In the genomic region with DNA sequence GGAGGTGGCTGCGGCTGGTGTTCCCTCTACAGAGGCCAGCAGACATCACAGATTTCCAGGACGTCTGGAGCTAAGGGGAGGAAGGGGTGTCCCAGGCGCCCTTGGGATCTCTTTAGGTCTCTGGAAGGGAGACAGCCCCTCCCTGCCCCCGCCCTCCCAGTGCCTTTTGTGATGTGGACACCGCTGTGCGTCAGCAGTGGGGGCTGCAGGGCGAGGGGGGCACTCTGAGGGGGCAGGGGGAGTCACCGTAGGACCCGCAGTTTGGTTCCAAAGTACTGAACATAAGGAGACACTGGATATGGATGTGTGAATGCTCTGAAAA, we compare ENCODE assay signal across 17 cellular contexts. TPM values are rescaled to one million over a fixed set of nuclear protein-coding genes. Genes with fewer than 3 reads are reported as not detected.
A peak's percentile ranks its signal among the peaks of the same experiment; 100 is the strongest.
DNase-seq lines count a peak whose midpoint lies in the region; ATAC-seq and TF ChIP-seq lines count a peak whose summit lies in the region.
"Had no signal": no experiment of that assay in that cellular context is flagged by ENCODE, and none has a peak within 500 bp of the region (broad histone marks: within the 10 kb centered on the region; RNA-seq: fewer than 3 reads in every experiment).

No MANE protein-coding gene starts in this region.

- H3K79me2 ChIP-seq in neural progenitor cell (ENCODE audit: low read depth), result no peaks in the 10 kb centered on the region

- H3K4me1 Mint-ChIP-seq in immature natural killer cell (peaks cover 33 to 36% of the 10 kb centered on the region in 2 donors), neural progenitor cell (peaks cover 17% of the 10 kb centered on the region)

- DNase-seq in Right ventricle myocardium inferior (ENCODE audit: missing footprints) (peak; percentile 51), left ventricle myocardium superior (no peak), immature natural killer cell (no peak), neural progenitor cell (ENCODE audit: low spot score) (no peak), upper lobe of right lung (peak; percentile 37), CD1c-positive myeloid dendritic cell (ENCODE audit: extremely low spot score) (no peak), NCI-H2029 (lab: John Stamatoyannopoulos, UW) (no peak)
- DNase-seq: DMS79 treated with DMSO at 0.1 percent for 48 hours, GM23248, NCI-H1436 treated with DMSO at 0.1 percent for 48 hours, NCI-H345, NCI-H526 treated with DMSO at 0.1 percent for 48 hours, OCI-M1 had no signal

- H3K4me3 Mint-ChIP-seq in immature natural killer cell (no peak overlapping the region), neural progenitor cell (no peak overlapping the region)

- H3K36me3 ChIP-seq in neural progenitor cell, result no peaks in the 10 kb centered on the region
- H3K36me3 ChIP-seq in upper lobe of right lung, result no peaks in the 10 kb centered on the region
- H3K36me3 ChIP-seq: BLaER1 treated with 17β-estradiol and CSF1 and Interleukin-3, amounts not matched to agents 10 nM and 100 nM had no signal

- no peaks in the 10 kb centered on the region for H4K20me1 ChIP-seq in neural progenitor cell (ENCODE audit: low read depth)

- peak overlapping the region; percentile 27 for H3K4me2 ChIP-seq in neural progenitor cell
- H3K4me2 ChIP-seq: BLaER1 treated with 17β-estradiol and CSF1 and Interleukin-3, amounts not matched to agents 10 nM and 100 nM had no signal

- H3K27me3 Mint-ChIP-seq in immature natural killer cell (ENCODE audit: low read depth in 3 of 3) (peaks cover 11 to 19% (median 11%) of the 10 kb centered on the region in 3 donors), neural progenitor cell (ENCODE audit: insufficient read depth, low read depth) (peaks cover 11% of the 10 kb centered on the region)

- H3K36me3 Mint-ChIP-seq in immature natural killer cell (peaks cover 0 to 19% (median 14%) of the 10 kb centered on the region in 3 donors), neural progenitor cell (no peaks in the 10 kb centered on the region)

- H3K9ac ChIP-seq in neural progenitor cell, result no peak overlapping the region
- H3K9ac ChIP-seq: GM23248 had no signal

- ATAC-seq in Right ventricle myocardium inferior (no peak), left ventricle myocardium superior (no peak), upper lobe of right lung (no peak), GM18870 (IDR thresholded peaks at IDR 0.05; ENCODE audit: unreplicated experiment) (no peak)
- ATAC-seq: K562 had no signal

- H3K9me3 Mint-ChIP-seq in immature natural killer cell (no peaks in the 10 kb centered on the region), neural progenitor cell (peaks cover 3% of the 10 kb centered on the region)

- H3K9me3 ChIP-seq in neural progenitor cell (ENCODE audit: low read depth) (no peaks in the 10 kb centered on the region), upper lobe of right lung (no peaks in the 10 kb centered on the region)
- H3K9me3 ChIP-seq: BLaER1 treated with 17β-estradiol and CSF1 and Interleukin-3, amounts not matched to agents 10 nM and 100 nM had no signal

- no peaks in the 10 kb centered on the region for H3K27me3 ChIP-seq in neural progenitor cell
- H3K27me3 ChIP-seq in upper lobe of right lung, result no peaks in the 10 kb centered on the region

- H2AFZ ChIP-seq in neural progenitor cell (replicated peaks), result peak overlapping the region; percentile 13
- H2AFZ ChIP-seq: GM23248 had no signal

- H3K4me3 ChIP-seq in neural progenitor cell (no peak overlapping the region), upper lobe of right lung (no peak overlapping the region)
- H3K4me3 ChIP-seq: BLaER1 treated with 17β-estradiol and CSF1 and Interleukin-3, amounts not matched to agents 10 nM and 100 nM; GM23248; K562 had no signal

- H3K27ac ChIP-seq in neural progenitor cell (no peak overlapping the region), upper lobe of right lung (no peak overlapping the region)
- H3K27ac ChIP-seq: 22Rv1; BLaER1 treated with 17β-estradiol and CSF1 and Interleukin-3, amounts not matched to agents 10 nM and 100 nM; GM23248 had no signal

- H3K27ac Mint-ChIP-seq in immature natural killer cell (peak overlapping the region in 5 of 6 donors; percentile 57 to 100 (median 88)), neural progenitor cell (no peak overlapping the region)

- H3K4me1 ChIP-seq in neural progenitor cell, result peaks cover 19% of the 10 kb centered on the region
- H3K4me1 ChIP-seq in upper lobe of right lung, result no peaks in the 10 kb centered on the region

- H3F3A ChIP-seq in neural progenitor cell (ENCODE audit: low read depth), result no peaks in the 10 kb centered on the region

- TF ChIP-seq CTCF in neural progenitor cell (IDR thresholded peaks at IDR 0.05), result no peak
- no peak for TF ChIP-seq CTCF in upper lobe of right lung (IDR thresholded peaks at IDR 0.05)

- intact Hi-C loops in Right ventricle myocardium inferior (cut with DNase I) (no loop called here), left ventricle myocardium superior (cut with micrococcal nuclease) (no loop called here), upper lobe of right lung (cut with DNase I) (no loop called here)

RNA-seq across cellular contexts. Expression of a gene that starts 25.6 kb away (rescaled TPM):
- total RNA-seq in Right ventricle myocardium inferior (36.0 TPM), left ventricle myocardium superior (44.0 TPM), neural progenitor cell (ENCODE audit: low replicate concordance) (22.7 and 58.8 TPM in 2 replicates), upper lobe of right lung (72.7 TPM)
- 10 to 100 TPM; 55.0 to 56.1 (median 55.0) TPM for polyA plus RNA-seq in immature natural killer cell

RNA-seq across cellular contexts. Expression of a gene that starts 45.6 kb away (rescaled TPM):
- total RNA-seq in Right ventricle myocardium inferior, result 7.7 TPM
- total RNA-seq in left ventricle myocardium superior, result 8.2 TPM
- 10 to 100 TPM; 12.8 to 21.7 (median 16.5) TPM for polyA plus RNA-seq in immature natural killer cell
- total RNA-seq in neural progenitor cell (ENCODE audit: low replicate concordance), result 24.4 and 25.0 TPM in 2 replicates
- total RNA-seq in upper lobe of right lung, result 13.0 TPM

RNA-seq across cellular contexts. Expression of a gene that starts 45.6 kb away (rescaled TPM):
- total RNA-seq in Right ventricle myocardium inferior, result 2.0 TPM
- total RNA-seq in left ventricle myocardium superior, result 1.9 TPM
- 1 to 10 TPM in 1 of 3 donors, under 1 TPM in 1, not detected in 1; 0.41 to 1.6 TPM for polyA plus RNA-seq in immature natural killer cell
- total RNA-seq in neural progenitor cell (ENCODE audit: low replicate concordance), result 1.5 and 1.7 TPM in 2 replicates
- 2.7 TPM for total RNA-seq in upper lobe of right lung

Comparison
In these comparisons a context has a peak if more than half of its experiments do, and no peak if none do; other contexts are left out.
1. DNase-seq: peak in Right ventricle myocardium inferior (single experiment) and upper lobe of right lung (single experiment); none in left ventricle myocardium superior (single experiment), immature natural killer cell (0 of 3), neural progenitor cell (single experiment), CD1c-positive myeloid dendritic cell (single experiment) and NCI-H2029 (single experiment).